8 cellular contexts compared by ENCODE assay signal in genomic region chr9:99822096-99822595, GRCh38. TPM values are rescaled to one million over a fixed set of nuclear protein-coding genes. Genes with fewer than 3 reads are reported as not detected.
DNase-seq lines count a peak whose midpoint lies in the region; ATAC-seq lines count a peak whose summit lies in the region.

No MANE protein-coding gene starts in this region.

- H3K4me3 ChIP-seq in ACC112 (ENCODE audit: low read depth, low read length) = peak overlapping the region; percentile 90
- H3K4me3 ChIP-seq in GM23248 = peak overlapping the region; percentile 85
- H3K4me3 ChIP-seq in skeletal muscle tissue (ENCODE audit: low read length in 3 of 3) = peak overlapping the region; percentile 88 to 99 (median 99)

- H3K9me3 Mint-ChIP-seq in activated CD8-positive, alpha-beta T cell treated with anti-CD3 and anti-CD28 coated beads, Interleukin-2, amount 10 ng/mL, durations not matched to agents 7 days and 5 days (ENCODE audit: insufficient read depth) = no peaks in the 10 kb centered on the region

- CTCF ChIA-PET in activated CD8-positive, alpha-beta T cell treated with anti-CD3 and anti-CD28 coated beads, Interleukin-2, amount 10 ng/mL, durations not matched to agents 7 days and 5 days (lab: Charles Lee) = interaction anchor here (0.8 to 6.2 kb wide), 10 partner anchors 15 to 638 kb away, joined by 3 to 45 read pairs (median 4); no protein-coding TSS in a partner anchor

- no peak for ATAC-seq in activated CD8-positive, alpha-beta T cell treated with anti-CD3 and anti-CD28 coated beads, Interleukin-2, amount 10 ng/mL, durations not matched to agents 7 days and 5 days
- no peak for ATAC-seq in GM21447 (IDR thresholded peaks at IDR 0.05; ENCODE audit: unreplicated experiment)
- ATAC-seq in HG03159 (IDR thresholded peaks at IDR 0.05; ENCODE audit: unreplicated experiment) = no peak

- in situ Hi-C loops in GM23248 (cut with MboI) = no loop called here

- peak overlapping the region; percentile 96 for H3K9ac ChIP-seq in GM23248
- peak overlapping the region; percentile 91 to 99 (median 98) for H3K9ac ChIP-seq in skeletal muscle tissue (ENCODE audit: low read depth in 1 of 3, low read length in 3 of 3)

- peaks cover 70% of the 10 kb centered on the region for H3K4me1 Mint-ChIP-seq in activated CD8-positive, alpha-beta T cell treated with anti-CD3 and anti-CD28 coated beads, Interleukin-2, amount 10 ng/mL, durations not matched to agents 7 days and 5 days (ENCODE audit: low read depth)

- H3K9me3 ChIP-seq in GM23248 (ENCODE audit: low read depth) (no peaks in the 10 kb centered on the region), skeletal muscle tissue (ENCODE audit: control insufficient read depth in 3 of 3, low read length in 3 of 3) (no peaks in the 10 kb centered on the region)

- 2% methylated on average over 31 to 34 of the region's 34 CpGs for WGBS in GM23248 (ENCODE audit: low coverage in 1 of 2, low lambda C conversion rate in 2 of 2, missing lambda C conversion rate in 2 of 2), 2 experiments

- peak; percentile 74 for DNase-seq in GM23248
- no peak for DNase-seq in activated CD8-positive, alpha-beta T cell treated with anti-CD3 and anti-CD28 coated beads, Interleukin-2, amount 10 ng/mL, durations not matched to agents 7 days and 5 days
- DNase-seq in hepatic stellate cell (ENCODE audit: low spot score) = peak; percentile 66
- DNase-seq in HCEC 1CT = no peak

- 0 out of 2 replicates have a peak, but pooled peaks cover 7% of the 10 kb centered on the region for H3K27me3 ChIP-seq in ACC112 (ENCODE audit: insufficient read depth, low read length)
- no peaks in the 10 kb centered on the region for H3K27me3 ChIP-seq in GM23248 (replicated peaks; ENCODE audit: insufficient read depth)
- peaks cover 3 to 14% (median 6%) of the 10 kb centered on the region in 3 donors for H3K27me3 ChIP-seq in skeletal muscle tissue (ENCODE audit: control insufficient read depth in 3 of 3, insufficient read depth in 3 of 3, low read length in 3 of 3)

- H3K27ac Mint-ChIP-seq in activated CD8-positive, alpha-beta T cell treated with anti-CD3 and anti-CD28 coated beads, Interleukin-2, amount 10 ng/mL, durations not matched to agents 7 days and 5 days = peak overlapping the region; percentile 92

- H3K36me3 Mint-ChIP-seq in activated CD8-positive, alpha-beta T cell treated with anti-CD3 and anti-CD28 coated beads, Interleukin-2, amount 10 ng/mL, durations not matched to agents 7 days and 5 days (ENCODE audit: low read depth) = peaks cover 2% of the 10 kb centered on the region

- H3K79me2 ChIP-seq in ACC112 (ENCODE audit: control insufficient read depth, insufficient read depth, low read length, unreplicated experiment) (no peaks in the 10 kb centered on the region), GM23248 (ENCODE audit: insufficient read depth) (0 out of 2 replicates have a peak, but pooled peaks cover 9% of the 10 kb centered on the region)

- no peaks in the 10 kb centered on the region for H3K36me3 ChIP-seq in ACC112 (ENCODE audit: insufficient read depth, low read length)
- H3K36me3 ChIP-seq in GM23248 (ENCODE audit: low read depth) = no peaks in the 10 kb centered on the region
- peaks cover 0 to 2% (median 0%) of the 10 kb centered on the region in 3 donors for H3K36me3 ChIP-seq in skeletal muscle tissue (ENCODE audit: control insufficient read depth in 3 of 3, insufficient read depth in 3 of 3, low read length in 3 of 3)

- peak overlapping the region; percentile 95 for H3K27ac ChIP-seq in ACC112 (ENCODE audit: low read depth, low read length)
- H3K27ac ChIP-seq in GM23248 = peak overlapping the region; percentile 97
- H3K27ac ChIP-seq in skeletal muscle tissue (ENCODE audit: low read depth, low read length) = peak overlapping the region; percentile 100

- POLR2A ChIA-PET in activated CD8-positive, alpha-beta T cell treated with anti-CD3 and anti-CD28 coated beads, Interleukin-2, amount 10 ng/mL, durations not matched to agents 7 days and 5 days (lab: Charles Lee) = interaction anchor here (0.5 to 1.2 kb wide), 3 partner anchors 181 to 641 kb away, joined by 3 to 5 read pairs (median 4); no protein-coding TSS in a partner anchor

- no peaks in the 10 kb centered on the region for H3K9me2 ChIP-seq in GM23248 (ENCODE audit: insufficient read depth)

- H2AFZ ChIP-seq in ACC112 (ENCODE audit: low read length, unreplicated experiment) (peak overlapping the region; percentile 89), GM23248 (peak overlapping the region; percentile 90)

- H4K20me1 ChIP-seq in GM23248 (ENCODE audit: insufficient read depth) = no peaks in the 10 kb centered on the region

- H3K4me2 ChIP-seq in GM23248 (ENCODE audit: unreplicated experiment) = peak overlapping the region; percentile 98

- peaks cover 12% of the 10 kb centered on the region for H3K27me3 Mint-ChIP-seq in activated CD8-positive, alpha-beta T cell treated with anti-CD3 and anti-CD28 coated beads, Interleukin-2, amount 10 ng/mL, durations not matched to agents 7 days and 5 days (ENCODE audit: low read depth)

- peaks cover 8% of the 10 kb centered on the region for H3K4me1 ChIP-seq in ACC112 (ENCODE audit: control insufficient read depth, insufficient read depth, low read length, unreplicated experiment)
- peaks cover 6% of the 10 kb centered on the region for H3K4me1 ChIP-seq in GM23248 (ENCODE audit: insufficient read depth)
- peaks cover 32 to 47% (median 32%) of the 10 kb centered on the region in 3 donors for H3K4me1 ChIP-seq in skeletal muscle tissue (ENCODE audit: control insufficient read depth in 3 of 3, insufficient read depth in 3 of 3, low read length in 3 of 3)

- peaks cover 21% of the 10 kb centered on the region for H3F3A ChIP-seq in GM23248 (ENCODE audit: insufficient read depth)

- H3K4me3 Mint-ChIP-seq in activated CD8-positive, alpha-beta T cell treated with anti-CD3 and anti-CD28 coated beads, Interleukin-2, amount 10 ng/mL, durations not matched to agents 7 days and 5 days = peak overlapping the region; percentile 85

RNA-seq across cellular contexts. Expression of gene NR4A3, which starts 0.5 kb away (rescaled TPM):
- total RNA-seq in GM23248 (2014; rRNA removed; shearing (Covaris generic)) = 1.4 and 1.8 TPM in 2 replicates
- polyA plus RNA-seq in GM23248 (2016; fragmentation: Nextera tagmentation; extraction: Ambion mirVana) = 0.56 and 1.0 TPM in 2 replicates
- total RNA-seq in activated CD8-positive, alpha-beta T cell treated with anti-CD3 and anti-CD28 coated beads, Interleukin-2, amount 10 ng/mL, durations not matched to agents 7 days and 5 days = under 1 TPM; 0.26 to 0.29 TPM
- total RNA-seq in skeletal muscle tissue = 2.1 TPM

Comparison
In these comparisons a context has a peak if more than half of its experiments do, and no peak if none do; other contexts are left out.
1. DNase-seq: peak in GM23248 (single experiment) and hepatic stellate cell (single experiment); none in activated CD8-positive, alpha-beta T cell treated with anti-CD3 and anti-CD28 coated beads, Interleukin-2, amount 10 ng/mL, durations not matched to agents 7 days and 5 days (single experiment) and HCEC 1CT (single experiment).
2. Peak in every context shown above with its lines, with median percentiles within 50 percentile points of each other: H3K27ac ChIP-seq and H3K4me3 ChIP-seq.